ENCODE assay signal across 27 cellular contexts in genomic region chr5:95852567-95852966, GRCh38.
"Had no signal": no experiment of that assay in that cellular context is flagged by ENCODE, and none has a peak within 500 bp of the region (broad histone marks: within the 10 kb centered on the region; RNA-seq: fewer than 3 reads in every experiment).

No MANE protein-coding gene starts in this region.

- H3K36me3 ChIP-seq: SJSA1 had no signal

- H3K27ac ChIP-seq: KMS-11, SJSA1 had no signal

- ATAC-seq: activated CD4-positive, alpha-beta T cell treated with anti-CD3 and anti-CD28 coated beads for 36 hours; activated CD4-positive, CD25-positive, alpha-beta regulatory T cell treated with anti-CD3 and anti-CD28 coated beads, Interleukin-2, amount 50 U/mL, for 24 hours; activated CD8-positive, alpha-beta T cell treated with anti-CD3 and anti-CD28 coated beads, Interleukin-2, amount 10 ng/mL, durations not matched to agents 7 days and 5 days; activated naive CD8-positive, alpha-beta T cell treated with anti-CD3 and anti-CD28 coated beads, Interleukin-2, amount 50 U/mL, for 24 hours; Panc1; WTC11 had no signal

- H3K4me3 ChIP-seq: SJSA1 had no signal

- DNase-seq: activated CD4-positive, alpha-beta T cell treated with anti-CD3 and anti-CD28 coated beads for 36 hours; activated CD4-positive, alpha-beta T cell treated with anti-CD3 and anti-CD28 coated beads, Interleukin-2, amount 10 ng/mL, durations not matched to agents 7 days and 5 days; activated CD4-positive, alpha-beta T cell treated with anti-CD3 and anti-CD28 coated beads, Interleukin-2, amount 50 U/mL, for 48 hours; activated CD8-positive, alpha-beta memory T cell treated with anti-CD3 and anti-CD28 coated beads, Interleukin-2, amount 50 U/mL, for 4 hours; activated CD8-positive, alpha-beta T cell treated with anti-CD3 and anti-CD28 coated beads, Interleukin-2, amount 10 ng/mL, durations not matched to agents 7 days and 5 days; activated effector memory CD4-positive, alpha-beta T cell treated with Interleukin-2 at 50 U/mL for 16 hours; activated naive CD4-positive, alpha-beta T cell treated with anti-CD3 and anti-CD28 coated beads, Interleukin-2, amount 10 ng/mL, durations not matched to agents 7 days and 5 days; activated naive CD8-positive, alpha-beta T cell treated with anti-CD3 and anti-CD28 coated beads, Interleukin-2, amount 50 U/mL, for 24 hours; activated T-cell treated with anti-CD3 and anti-CD28 coated beads, Interleukin-2, amount 50 U/mL, for 48 hours; anterior cingulate cortex; MM.1S; MV-4-11; NCI-H1092; NCI-H1436 treated with DMSO at 0.1 percent for 48 hours; NCI-H1694 treated with DMSO at 0.1 percent for 48 hours; NCI-H2029; NCI-H345; NCI-H524 treated with DMSO at 0.1 percent for 48 hours; RPMI8226; SHP77 treated with DMSO at 0.1 percent for 48 hours; SK-N-SH had no signal

- FAIRE-seq: bronchial epithelial cell had no signal

- H3K9me3 ChIP-seq: SJSA1, SK-N-SH had no signal

- H3K27me3 ChIP-seq: SJSA1 had no signal

- H3K9ac ChIP-seq: KMS-11, SK-N-SH had no signal
